10 cellular contexts compared by ENCODE assay signal in genomic region chr20:50369225-50370035, GRCh38.
DNase-seq lines count a peak whose midpoint lies in the region; ATAC-seq and TF ChIP-seq lines count a peak whose summit lies in the region.
"Had no signal": no experiment of that assay in that cellular context is flagged by ENCODE, and none has a peak within 500 bp of the region (broad histone marks: within the 10 kb centered on the region; RNA-seq: fewer than 3 reads in every experiment).

No MANE protein-coding gene starts in this region.

- peak; percentile 11 for ATAC-seq in Right ventricle myocardium inferior
- ATAC-seq in GM19397 (IDR thresholded peaks at IDR 0.05; ENCODE audit: unreplicated experiment), result no peak

- CTCF ChIA-PET in PC-9 (lab: Charles Lee), result no interaction called here

- H3K27ac ChIP-seq in PC-9 (no peak overlapping the region), liver (ENCODE audit: low read depth in 1 of 2, low read length in 2 of 2) (peak overlapping the region; percentile 0 to 21)
- H3K27ac ChIP-seq: sigmoid colon had no signal

- DNase-seq in Right ventricle myocardium inferior (ENCODE audit: missing footprints), result no peak
- DNase-seq in cardiac septum (ENCODE audit: low spot score), result no peak
- peak; percentile 52 to 76 for DNase-seq in PC-9
- DNase-seq in ureter (ENCODE audit: low spot score), result peak; percentile 52
- no peak for DNase-seq in hippocampal formation (lab: John Stamatoyannopoulos, UW)
- no peak for DNase-seq in activated CD8-positive, alpha-beta memory T cell treated with anti-CD3 and anti-CD28 coated beads, Interleukin-2, amount 50 U/mL, for 4 hours
- DNase-seq: NCI-H526 treated with DMSO at 0.1 percent for 48 hours, sigmoid colon had no signal

- peak in 1 of 2 donors; percentile 60 for TF ChIP-seq RAD21 in liver (IDR thresholded peaks at IDR 0.05)

- POLR2A ChIA-PET in PC-9 (lab: Charles Lee; ENCODE audit: unreplicated experiment), result interaction anchor here (0.5 kb wide), 1 partner anchor 217 kb away, joined by 3 read pairs; no protein-coding TSS in a partner anchor

- 51% methylated on average over 13 of the region's 13 CpGs for WGBS in liver

- no TSS peak for BruUV-seq in PC-9 (replicated peaks; lab: Mats Ljungman, UMichigan)

- H3K4me3 ChIP-seq in PC-9 (no peak overlapping the region), liver (ENCODE audit: low read depth in 1 of 3, low read length in 3 of 3) (no peak overlapping the region)
- H3K4me3 ChIP-seq: sigmoid colon had no signal

- intact Hi-C loops in Right ventricle myocardium inferior (cut with DNase I), result no loop called here
- intact Hi-C loops in cardiac septum (cut with DNase I), result no loop called here
- intact Hi-C loops in PC-9 (cut with micrococcal nuclease; ENCODE audit: unreplicated experiment), result loop anchor here (5.0 kb wide), 2 partner anchors 37 to 93 kb away; no protein-coding TSS in a partner anchor

- H3K36me3 ChIP-seq in PC-9 (ENCODE audit: low read depth) (no peaks in the 10 kb centered on the region), liver (ENCODE audit: control insufficient read depth in 4 of 4, insufficient read depth in 3 of 4, low read depth in 1 of 4, low read length in 3 of 4) (no peaks in the 10 kb centered on the region)
- H3K36me3 ChIP-seq: sigmoid colon had no signal

- no peak overlapping the region for H3K9ac ChIP-seq in liver (ENCODE audit: low read depth in 1 of 2, low read length in 2 of 2)

- H4K20me1 ChIP-seq in PC-9 (ENCODE audit: insufficient read depth), result no peaks in the 10 kb centered on the region

- H3K4me1 ChIP-seq in PC-9 (replicated peaks; ENCODE audit: insufficient read depth), result peaks cover 57% of the 10 kb centered on the region
- peaks cover 0 to 42% (median 25%) of the 10 kb centered on the region in 4 donors for H3K4me1 ChIP-seq in liver (ENCODE audit: control insufficient read depth in 4 of 4, insufficient read depth in 4 of 4, low read length in 3 of 4)

- H2AFZ ChIP-seq in PC-9, result no peak overlapping the region

- TF ChIP-seq CTCF in PC-9 (conservative IDR thresholded peaks at IDR 0.05) (no peak), liver (IDR thresholded peaks at IDR 0.05; ENCODE audit: low read depth, low read length, missing input control) (no peak)

- H3K27me3 ChIP-seq in PC-9 (ENCODE audit: insufficient read depth, low read depth), result no peaks in the 10 kb centered on the region
- H3K27me3 ChIP-seq in liver (ENCODE audit: control insufficient read depth in 4 of 4, insufficient read depth in 4 of 4, low read length in 3 of 4), result no peaks in the 10 kb centered on the region
- H3K27me3 ChIP-seq: sigmoid colon had no signal

- H3F3A ChIP-seq in PC-9 (ENCODE audit: insufficient read depth, low read depth), result peaks cover 31% of the 10 kb centered on the region

- H3K4me2 ChIP-seq in PC-9, result no peak overlapping the region

- H3K9me3 ChIP-seq in PC-9 (ENCODE audit: insufficient read depth, low read depth), result no peaks in the 10 kb centered on the region
- H3K9me3 ChIP-seq in liver (ENCODE audit: control insufficient read depth in 4 of 4, low read length in 3 of 4), result no peaks in the 10 kb centered on the region
- H3K9me3 ChIP-seq: sigmoid colon had no signal

- H3K79me2 ChIP-seq in PC-9 (ENCODE audit: low read depth), result no peaks in the 10 kb centered on the region

- H3K9me2 ChIP-seq in PC-9 (ENCODE audit: insufficient read depth), result no peaks in the 10 kb centered on the region

TF ChIP-seq in liver, 16 proteins besides CTCF, POLR2A, EP300 and RAD21:
- TF ChIP-seq RXRA (IDR thresholded peaks at IDR 0.05) (peak; percentile 28 to 36), TAF1 (conservative IDR thresholded peaks at IDR 0.05) (no peak), YY1 (IDR thresholded peaks at IDR 0.05) (no peak), JUND (IDR thresholded peaks at IDR 0.05) (no peak), REST (IDR thresholded peaks at IDR 0.05) (no peak), MAX (IDR thresholded peaks at IDR 0.05) (peak; percentile 19), ATF3 (IDR thresholded peaks at IDR 0.05) (no peak), EGR1 (IDR thresholded peaks at IDR 0.05; ENCODE audit: low read depth in 2 of 2) (no peak), SP1 (IDR thresholded peaks at IDR 0.05) (peak; percentile 22), FOXA2 (IDR thresholded peaks at IDR 0.05) (peak; percentile 11), ZBTB33 (IDR thresholded peaks at IDR 0.05) (no peak), FOXA1 (IDR thresholded peaks at IDR 0.05) (no peak), HNF4G (IDR thresholded peaks at IDR 0.05) (peak; percentile 17), GABPA (IDR thresholded peaks at IDR 0.05 in 1 of 2, conservative IDR thresholded peaks at IDR 0.05 in 1 of 2) (no peak), NR2F2 (IDR thresholded peaks at IDR 0.05) (no peak), HNF4A (conservative IDR thresholded peaks at IDR 0.05) (peak; percentile 54 to 63)

Comparison
In these comparisons a context has a peak if more than half of its experiments do, and no peak if none do; other contexts are left out.
1. DNase-seq: peak in PC-9 (2 of 2) and ureter (single experiment); none in Right ventricle myocardium inferior (single experiment), cardiac septum (single experiment), hippocampal formation (0 of 2) and activated CD8-positive, alpha-beta memory T cell treated with anti-CD3 and anti-CD28 coated beads, Interleukin-2, amount 50 U/mL, for 4 hours (single experiment).